In the genomic region with DNA sequence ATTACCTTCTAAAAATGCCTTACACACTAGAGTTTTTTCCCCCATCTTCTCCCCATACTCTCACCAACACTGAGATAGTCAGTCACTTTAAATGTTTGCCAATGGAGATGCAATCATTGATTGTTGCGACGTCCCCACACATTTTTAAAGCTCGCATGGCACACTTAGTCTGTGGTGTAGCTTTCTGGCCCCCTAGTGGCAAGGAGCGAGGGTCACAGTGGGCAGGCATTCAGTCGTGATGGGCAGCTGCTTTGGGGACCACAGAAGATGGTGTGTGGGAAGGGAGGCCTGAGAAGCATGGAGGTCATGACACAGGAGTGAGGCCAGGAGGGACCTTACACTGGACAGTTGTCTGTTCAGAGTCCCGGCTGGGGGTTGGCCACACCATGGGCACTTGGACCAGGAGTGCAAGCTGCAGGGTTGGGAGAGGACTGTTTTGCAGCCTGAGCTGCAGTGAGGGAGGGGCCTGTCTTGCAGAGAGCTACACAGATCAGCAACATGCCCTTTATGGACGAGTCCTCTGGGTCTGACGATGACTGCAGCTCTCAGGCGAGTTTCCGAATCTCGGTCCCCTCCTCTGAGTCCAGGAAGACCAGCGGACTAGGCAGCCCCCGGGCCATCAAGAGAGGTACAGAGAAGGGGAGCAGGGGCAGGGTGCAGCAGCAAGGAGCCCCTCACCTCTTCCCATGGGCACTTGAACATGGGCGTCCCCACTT, we compare ENCODE assay signal across 8 cellular contexts. TPM values are rescaled to one million over a fixed set of nuclear protein-coding genes. Genes with fewer than 3 reads are reported as not detected.
DNase-seq lines count a peak whose midpoint lies in the region; ATAC-seq, FAIRE-seq and TF ChIP-seq lines count a peak whose summit lies in the region.

No MANE protein-coding gene starts in this region.

- no peak overlapping the region for H3K23ac ChIP-seq in H1 (ENCODE audit: insufficient read length)

- peaks cover 2 to 3% of the 10 kb centered on the region in 2 experiments for H4K20me1 ChIP-seq in H1 (replicated peaks in 1 of 2; ENCODE audit: control insufficient read depth in 1 of 2, insufficient read depth in 2 of 2, low read length in 2 of 2)

- H3K56ac ChIP-seq in H1 (replicated peaks; ENCODE audit: insufficient read length, low read depth, low read length), result no peak overlapping the region

- FAIRE-seq in H1 (lab: Jason Lieb, UNC), result peak; percentile 60

- H3K36me3 ChIP-seq in H1 (ENCODE audit: control insufficient read depth in 2 of 4, insufficient read depth in 4 of 4, low read length in 3 of 4), result peaks cover 3 to 7% (median 4%) of the 10 kb centered on the region in 4 experiments; a peak in 3 of 8 replicates
- no peaks in the 10 kb centered on the region for H3K36me3 ChIP-seq in mucosa of descending colon (ENCODE audit: low read depth)

- H2AK5ac ChIP-seq in H1 (ENCODE audit: low read depth, low read length), result no peak overlapping the region

- ATAC-seq in HG02798 (IDR thresholded peaks at IDR 0.05; ENCODE audit: poor library complexity, unreplicated experiment) (peak; percentile 69), mucosa of descending colon (peak; percentile 77), HG02588 (IDR thresholded peaks at IDR 0.05; ENCODE audit: unreplicated experiment) (no peak)

- no peak overlapping the region for H3K4me2 ChIP-seq in H1 (ENCODE audit: insufficient read depth in 1 of 2, low read depth in 2 of 2, low read length in 2 of 2)

- peak overlapping the region; percentile 4; the same call in 1 of the 2 replicates for H4K8ac ChIP-seq in H1 (ENCODE audit: extremely low read depth, insufficient read depth, low read length)

- H2BK15ac ChIP-seq in H1 (ENCODE audit: low read length), result no peak overlapping the region

- intact Hi-C loops in mucosa of descending colon (cut with DNase I, micrococcal nuclease), result loop anchor here in 1 of 2 donors (5.0 kb wide), 1 partner anchor 144 kb away; no protein-coding TSS in a partner anchor

- no peaks in the 10 kb centered on the region for H3K79me2 ChIP-seq in H1 (ENCODE audit: control insufficient read depth in 1 of 2, insufficient read depth in 2 of 2, low read length in 2 of 2)

- TF ChIP-seq RAD21 in H1 (IDR thresholded peaks at IDR 0.05 in 1 of 2, conservative IDR thresholded peaks at IDR 0.05 in 1 of 2; ENCODE audit: low read depth in 2 of 2, low read length in 2 of 2), result peak; percentile 85 to 87

- CTCF ChIA-PET in H1 (lab: Charles Lee; ENCODE audit: partially characterized antibody), result interaction anchor here (0.6 to 28.8 kb wide), 43 partner anchors 11 to 1043 kb away, joined by 3 to 924 read pairs (median 5); a partner anchor contains a TSS

- POLR2A ChIA-PET in H1 (lab: Charles Lee; ENCODE audit: partially characterized antibody), result interaction anchor here (0.6 to 2.8 kb wide), 12 partner anchors 8 to 185 kb away, joined by 3 to 10 read pairs (median 3); a partner anchor contains a TSS

- H2BK12ac ChIP-seq in H1 (ENCODE audit: low read depth, low read length), result no peak overlapping the region

- no peak for TF ChIP-seq POLR2A in H1 (IDR thresholded peaks at IDR 0.05; ENCODE audit: control extremely low read depth in 1 of 2, low read depth in 2 of 2, low read length in 2 of 2)

- H3K9ac ChIP-seq in H1 (replicated peaks in 1 of 4; ENCODE audit: extremely low read depth in 1 of 4, low read depth in 3 of 4, low read length in 3 of 4), result no peak overlapping the region

- H4K91ac ChIP-seq in H1 (replicated peaks; ENCODE audit: insufficient read length, low read length), result no peak overlapping the region

- WGBS in H1 (ENCODE audit: extremely low coverage in 1 of 2, insufficient coverage in 1 of 2, insufficient read length in 1 of 2, insufficient replicate concordance in 2 of 2, low coverage in 1 of 2, low lambda C conversion rate in 2 of 2, missing lambda C conversion rate in 1 of 2), 2 experiments, result 67% methylated on average over 14 of the region's 14 CpGs; no CpG with 5 or more reads in 1 of the 2 experiments

- TF ChIP-seq CTCF in H1 (IDR thresholded peaks at IDR 0.05; ENCODE audit: control extremely low read depth in 1 of 3, insufficient read depth in 1 of 3, low read depth in 1 of 3, low read length in 3 of 3), result peak; percentile 92 to 97 (median 96)
- peak; percentile 53 for TF ChIP-seq CTCF in mucosa of descending colon (IDR thresholded peaks at IDR 0.05)

- no peak overlapping the region for H4K5ac ChIP-seq in H1 (ENCODE audit: insufficient read length, low read depth, low read length)

- H3K27ac ChIP-seq in H1 (ENCODE audit: low read depth, low read length), result no peak overlapping the region

- H3K18ac ChIP-seq in H1 (ENCODE audit: extremely low read depth, low read length), result no peak overlapping the region

- H3K4ac ChIP-seq in H1 (replicated peaks; ENCODE audit: insufficient read length, low read depth, low read length), result no peak overlapping the region

- DNase-seq in G401 (ENCODE audit: low spot score) (peak; percentile 76), NCI-H82 treated with DMSO at 0.1 percent for 48 hours (lab: John Stamatoyannopoulos, UW; ENCODE audit: unreplicated experiment) (peak; percentile 36), H1 (ENCODE audit: low read depth in 1 of 2, low spot score in 2 of 2) (peak; percentile 21 to 82), mucosa of descending colon (peak in 2 of 3 donors; percentile 76 to 83)
- peak; percentile 86 for DNase-seq in activated CD8-positive, alpha-beta memory T cell treated with anti-CD3 and anti-CD28 coated beads for 24 hours
- DNase-seq in stimulated activated CD8-positive, alpha-beta memory T cell treated with anti-CD3 and anti-CD28 coated beads, Interleukin-4, amount 100 ng/mL, for 4 hours (ENCODE audit: low read depth in 2 of 2, low spot score in 1 of 2), result peak; percentile 27 to 42

- H3K9me3 ChIP-seq in H1 (ENCODE audit: insufficient read depth in 2 of 2, low read depth in 1 of 2, low read length in 1 of 2), result no peaks in the 10 kb centered on the region
- no peaks in the 10 kb centered on the region for H3K9me3 ChIP-seq in mucosa of descending colon

- H3K4me3 ChIP-seq in H1 (ENCODE audit: extremely low read depth in 1 of 4, insufficient read depth in 2 of 4, low read depth in 3 of 4, low read length in 4 of 4), result no peak overlapping the region
- no peak overlapping the region for H3K4me3 ChIP-seq in mucosa of descending colon

- no peaks in the 10 kb centered on the region for H3K4me1 ChIP-seq in H1 (replicated peaks in 1 of 4; ENCODE audit: control insufficient read depth in 3 of 4, insufficient read depth in 4 of 4, low read length in 3 of 4)
- H3K4me1 ChIP-seq in mucosa of descending colon (ENCODE audit: low read depth), result no peaks in the 10 kb centered on the region

- in situ Hi-C loops in G401 (cut with HindIII; ENCODE audit: low sequenced_read_pairs), result no loop called here

- H2AFZ ChIP-seq in H1 (ENCODE audit: low read length), result no peak overlapping the region

- no peaks in the 10 kb centered on the region for H3K27me3 ChIP-seq in H1 (replicated peaks in 1 of 4; ENCODE audit: control insufficient read depth in 3 of 4, extremely low read depth in 1 of 4, insufficient read depth in 3 of 4, low read length in 3 of 4)

- no peak overlapping the region for H2BK20ac ChIP-seq in H1 (ENCODE audit: low read length)

- no peak overlapping the region for H2BK120ac ChIP-seq in H1 (replicated peaks; ENCODE audit: low read depth, low read length)

- TF ChIP-seq EP300 in H1 (IDR thresholded peaks at IDR 0.05; ENCODE audit: borderline replicate concordance in 1 of 2, low read depth in 2 of 2, low read length in 2 of 2), result no peak

- no peak overlapping the region for H2BK5ac ChIP-seq in H1 (ENCODE audit: low read depth, low read length)

- H3K79me1 ChIP-seq in H1 (ENCODE audit: low read depth, low read length), result no peaks in the 10 kb centered on the region

- H3K14ac ChIP-seq in H1 (ENCODE audit: insufficient read length), result no peak overlapping the region

- H3K23me2 ChIP-seq in H1 (ENCODE audit: low read depth, low read length), result no peaks in the 10 kb centered on the region

RNA-seq across cellular contexts. Expression of a gene that starts 28.6 kb away (rescaled TPM):
- 41.4 and 51.4 TPM in 2 replicates for total RNA-seq in G401 (2014; rRNA removed; shearing (Covaris generic))
- 6.2 and 7.2 TPM in 2 replicates for total RNA-seq in H1 (2021; fragmentation: NEBNext Ultra II Directional; extraction: Animal tissue kit (Norgen Biotek cat#: 25700))
- 8.6 and 10.0 TPM in 2 replicates for polyA plus RNA-seq in H1 (2011; rRNA removed)
- polyA plus RNA-seq in H1 (2011; cell fraction: cytosol; rRNA removed), result 7.5 TPM
- polyA plus RNA-seq in H1 (2011; cell fraction: nucleus; rRNA removed), result 25.4 TPM
- polyA plus RNA-seq in H1 (2012, experiment 1 of 2), result 4.8 to 7.7 TPM (median 5.9 TPM) in 4 replicates
- 4.3 TPM for polyA plus RNA-seq in H1 (2012, experiment 2 of 2)
- 6.5 TPM for polyA plus RNA-seq in H1 (2013, experiment 1 of 2)
- 6.6 TPM for polyA plus RNA-seq in H1 (2013, experiment 2 of 2)
- 3.1 and 5.8 TPM in 2 replicates for polyA minus RNA-seq in H1 (2011; rRNA and poly(A)+ RNA removed)
- polyA minus RNA-seq in H1 (2011; cell fraction: cytosol; rRNA and poly(A)+ RNA removed), result 8.5 TPM
- 6.1 TPM for polyA minus RNA-seq in H1 (2011; cell fraction: nucleus; rRNA and poly(A)+ RNA removed)
- total RNA-seq in mucosa of descending colon, result 10 to 100 TPM; 16.6 to 20.0 (median 16.7) TPM

RNA-seq across cellular contexts. Expression of a gene that starts 38.3 kb away (rescaled TPM):
- 4.8 and 8.6 TPM in 2 replicates for total RNA-seq in G401 (2014; rRNA removed; shearing (Covaris generic))
- 27.2 and 33.3 TPM in 2 replicates for total RNA-seq in H1 (2021; fragmentation: NEBNext Ultra II Directional; extraction: Animal tissue kit (Norgen Biotek cat#: 25700))
- polyA plus RNA-seq in H1 (2011; rRNA removed), result 28.3 and 33.0 TPM in 2 replicates
- polyA plus RNA-seq in H1 (2011; cell fraction: cytosol; rRNA removed), result 22.4 TPM
- polyA plus RNA-seq in H1 (2011; cell fraction: nucleus; rRNA removed), result 96.0 TPM
- polyA plus RNA-seq in H1 (2012, experiment 1 of 2), result 26.9 to 35.8 TPM (median 30.8 TPM) in 4 replicates
- 8.6 TPM for polyA plus RNA-seq in H1 (2012, experiment 2 of 2)
- polyA plus RNA-seq in H1 (2013, experiment 1 of 2), result 19.9 TPM
- 15.1 TPM for polyA plus RNA-seq in H1 (2013, experiment 2 of 2)
- polyA minus RNA-seq in H1 (2011; rRNA and poly(A)+ RNA removed), result 32.1 and 33.8 TPM in 2 replicates
- polyA minus RNA-seq in H1 (2011; cell fraction: cytosol; rRNA and poly(A)+ RNA removed), result 22.7 TPM
- polyA minus RNA-seq in H1 (2011; cell fraction: nucleus; rRNA and poly(A)+ RNA removed), result 53.8 TPM
- total RNA-seq in mucosa of descending colon, result 100 to 1,000 TPM in 1 of 3 donors, 10 to 100 TPM in 2; 45.8 to 110 (median 61.5) TPM

RNA-seq across cellular contexts. Expression of a gene that starts 48.3 kb away (rescaled TPM):
- total RNA-seq in G401 (2014; rRNA removed; shearing (Covaris generic)), result 82.0 and 91.5 TPM in 2 replicates
- 49.0 and 49.9 TPM in 2 replicates for total RNA-seq in H1 (2021; fragmentation: NEBNext Ultra II Directional; extraction: Animal tissue kit (Norgen Biotek cat#: 25700))
- polyA plus RNA-seq in H1 (2011; rRNA removed), result 52.8 and 59.1 TPM in 2 replicates
- 56.4 TPM for polyA plus RNA-seq in H1 (2011; cell fraction: cytosol; rRNA removed)
- polyA plus RNA-seq in H1 (2011; cell fraction: nucleus; rRNA removed), result 79.0 TPM
- 48.3 to 52.7 TPM (median 48.6 TPM) in 4 replicates for polyA plus RNA-seq in H1 (2012, experiment 1 of 2)
- 17.2 TPM for polyA plus RNA-seq in H1 (2012, experiment 2 of 2)
- 29.3 TPM for polyA plus RNA-seq in H1 (2013, experiment 1 of 2)
- 28.8 TPM for polyA plus RNA-seq in H1 (2013, experiment 2 of 2)
- 134 and 137 TPM in 2 replicates for polyA minus RNA-seq in H1 (2011; rRNA and poly(A)+ RNA removed)
- 53.1 TPM for polyA minus RNA-seq in H1 (2011; cell fraction: cytosol; rRNA and poly(A)+ RNA removed)
- 37.9 TPM for polyA minus RNA-seq in H1 (2011; cell fraction: nucleus; rRNA and poly(A)+ RNA removed)
- total RNA-seq in mucosa of descending colon, result 1 to 10 TPM in 2 of 3 donors, under 1 TPM in 1; 0.84 to 5.0 (median 4.4) TPM

Comparison
In these comparisons a context has a peak if more than half of its experiments do, and no peak if none do; other contexts are left out.
1. DNase-seq: peak in every context shown above with its lines; median percentile 86 in activated CD8-positive, alpha-beta memory T cell treated with anti-CD3 and anti-CD28 coated beads for 24 hours; 80 in mucosa of descending colon; 76 in G401; 52 in H1; 36 in NCI-H82 treated with DMSO at 0.1 percent for 48 hours; 34 in stimulated activated CD8-positive, alpha-beta memory T cell treated with anti-CD3 and anti-CD28 coated beads, Interleukin-4, amount 100 ng/mL, for 4 hours.